ENCODE assay signal across 16 cellular contexts in the genomic region with DNA sequence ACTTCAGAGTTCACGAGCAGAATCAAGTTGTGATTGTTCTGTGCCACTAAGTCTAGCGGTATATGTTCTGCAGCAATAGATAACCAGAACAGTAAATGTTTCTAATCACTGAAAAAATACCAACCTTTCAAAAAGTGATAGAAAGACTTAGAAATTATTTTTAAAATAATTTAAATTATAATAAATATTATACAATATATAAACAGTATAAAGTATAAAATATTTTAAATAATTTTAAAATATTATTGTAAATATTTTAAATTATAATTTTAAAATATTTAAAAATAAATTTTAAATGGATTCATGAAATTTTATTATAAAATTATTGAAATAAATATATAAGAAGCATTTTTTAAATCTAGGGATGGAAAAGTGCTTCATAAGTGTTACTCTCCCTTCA.
DNase-seq lines count a peak whose midpoint lies in the region; ATAC-seq, FAIRE-seq and TF ChIP-seq lines count a peak whose summit lies in the region.
"Had no signal": no experiment of that assay in that cellular context is flagged by ENCODE, and none has a peak within 500 bp of the region (broad histone marks: within the 10 kb centered on the region; RNA-seq: fewer than 3 reads in every experiment).

No MANE protein-coding gene starts in this region.

- H3K4me3 ChIP-seq in pancreas = no peak overlapping the region
- no peak overlapping the region for H3K4me3 ChIP-seq in hepatocyte
- H3K4me3 ChIP-seq: A549 had no signal

- H3K27ac ChIP-seq in pancreas (no peak overlapping the region), hepatocyte (no peak overlapping the region)
- H3K27ac ChIP-seq: A549, C4-2B had no signal

- H2AFZ ChIP-seq in hepatocyte = no peak overlapping the region

- TF ChIP-seq CTCF in pancreas (IDR thresholded peaks at IDR 0.05) (no peak), hepatocyte (IDR thresholded peaks at IDR 0.05; ENCODE audit: poor library complexity) (no peak)

- FAIRE-seq in RCC 7860 (lab: Jason Lieb, UNC) (peak; percentile 90), colon (lab: Jason Lieb, UNC) (peak; percentile 86), pancreas (lab: Jason Lieb, UNC) (peak; percentile 98)
- FAIRE-seq: A549, D721Med, H1 had no signal

- no peak for ATAC-seq in pancreas
- no peak for ATAC-seq in HG02885 (IDR thresholded peaks at IDR 0.05; ENCODE audit: poor library complexity, unreplicated experiment)
- ATAC-seq: A549 had no signal

- no peaks in the 10 kb centered on the region for H3K9me2 ChIP-seq in hepatocyte (replicated peaks; ENCODE audit: insufficient read depth)

- H3K9me3 ChIP-seq in pancreas (no peaks in the 10 kb centered on the region), hepatocyte (ENCODE audit: low read depth) (no peaks in the 10 kb centered on the region)

- intact Hi-C loops in pancreas (cut with DNase I) = no loop called here

- no peaks in the 10 kb centered on the region for H3K36me3 ChIP-seq in pancreas
- H3K36me3 ChIP-seq in hepatocyte (replicated peaks; ENCODE audit: insufficient read depth, low read depth) = no peaks in the 10 kb centered on the region

- H3K27me3 ChIP-seq in pancreas = no peaks in the 10 kb centered on the region
- no peaks in the 10 kb centered on the region for H3K27me3 ChIP-seq in hepatocyte

- WGBS in pancreas, 2 donors = 93 to 96% methylated on average over 2 of the region's 2 CpGs
- WGBS in hepatocyte (ENCODE audit: low lambda C conversion rate, missing lambda C conversion rate) = 89% methylated on average over 2 of the region's 2 CpGs

- H3K4me2 ChIP-seq in hepatocyte = no peak overlapping the region
- H3K4me2 ChIP-seq: A549 had no signal

- no peaks in the 10 kb centered on the region for H3K4me1 ChIP-seq in pancreas
- H3K4me1 ChIP-seq in hepatocyte (ENCODE audit: insufficient read depth) = no peaks in the 10 kb centered on the region
- H3K4me1 ChIP-seq: A549, Caco-2 had no signal

- DNase-seq in RCC 7860 (ENCODE audit: low spot score) = no peak
- no peak for DNase-seq in pancreas
- no peak for DNase-seq in hepatocyte (ENCODE audit: low spot score)
- DNase-seq in NCI-H748 (lab: John Stamatoyannopoulos, UW; ENCODE audit: unreplicated experiment) = no peak
- DNase-seq: AML-193; CD4-positive, alpha-beta T cell; DMS79; GF-D8; H9 had no signal

- no peaks in the 10 kb centered on the region for H3K79me2 ChIP-seq in hepatocyte

- H4K20me1 ChIP-seq in hepatocyte (ENCODE audit: insufficient read depth, poor library complexity, severe bottlenecking) = no peaks in the 10 kb centered on the region
